In the genomic region with DNA sequence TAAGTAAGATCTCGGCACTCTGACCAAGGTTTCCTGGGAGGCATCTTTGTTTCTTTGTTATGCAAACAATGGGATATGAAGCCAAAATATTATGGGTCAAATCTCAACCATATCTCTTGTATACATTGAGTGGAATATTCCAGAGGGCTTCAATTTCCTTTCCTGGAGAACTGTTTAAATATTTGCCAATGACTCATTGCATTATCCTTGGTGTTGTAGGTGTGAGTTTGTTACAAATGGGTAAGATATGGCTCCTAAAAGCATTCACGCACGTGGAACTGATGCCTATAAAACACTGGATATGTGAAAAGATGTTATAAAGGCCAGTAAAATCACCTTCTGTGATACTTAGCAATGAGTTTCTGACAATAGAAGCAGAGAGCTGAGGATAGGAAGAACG, we compare ENCODE assay signal across 24 cellular contexts.
"Had no signal": no experiment of that assay in that cellular context is flagged by ENCODE, and none has a peak within 500 bp of the region (broad histone marks: within the 10 kb centered on the region; RNA-seq: fewer than 3 reads in every experiment).

No MANE protein-coding gene starts in this region.

- DNase-seq: cortex of kidney; dorsolateral prefrontal cortex; effector memory CD8-positive, alpha-beta T cell; esophagus squamous epithelium; foreskin fibroblast; glutamatergic neuron; immature natural killer cell; kidney; left cardiac atrium; left ventricle myocardium superior; mesenchymal stem cell; midbrain; naive B cell; occipital lobe; pancreas; right cardiac atrium; stimulated activated CD4-positive, alpha-beta T cell treated with anti-CD3 and anti-CD28 coated beads, Interleukin-2, amount 100 ng/mL, for 48 hours; stimulated activated naive CD4-positive, alpha-beta T cell treated with Interleukin-2 at 50 U/mL for 16 hours; thyroid gland had no signal

- H3K4me3 ChIP-seq: dorsolateral prefrontal cortex, esophagus squamous epithelium, gastroesophageal sphincter, lung, pancreas, smooth muscle cell, suprapubic skin, thyroid gland had no signal

- H3K36me3 ChIP-seq: esophagus squamous epithelium, gastroesophageal sphincter, pancreas, suprapubic skin, thyroid gland had no signal

- FAIRE-seq: kidney, pancreas, urothelium cell line had no signal

- H3K27me3 ChIP-seq: dorsolateral prefrontal cortex, esophagus squamous epithelium, gastroesophageal sphincter, pancreas, suprapubic skin, thyroid gland had no signal

- ATAC-seq: effector memory CD8-positive, alpha-beta T cell; gastroesophageal sphincter; left cardiac atrium; left ventricle myocardium superior; pancreas; right cardiac atrium had no signal
